ENCODE assay signal across 8 cellular contexts in genomic region chr16:11254913-11255736, GRCh38. TPM values are rescaled to one million over a fixed set of nuclear protein-coding genes. Genes with fewer than 3 reads are reported as not detected.
A peak's percentile ranks its signal among the peaks of the same experiment; 100 is the strongest.
DNase-seq lines count a peak whose midpoint lies in the region; ATAC-seq, FAIRE-seq and TF ChIP-seq lines count a peak whose summit lies in the region.

No MANE protein-coding gene starts in this region.

- peak overlapping the region; percentile 85 for H3K4me2 ChIP-seq in keratinocyte (ENCODE audit: control insufficient read depth, extremely low read depth, insufficient read depth, low read depth, low read length)

- TF ChIP-seq CTCF in body of pancreas (IDR thresholded peaks at IDR 0.05) (peak in 1 of 7 experiments; percentile 11), keratinocyte (optimal IDR thresholded peaks at IDR 0.05 in 1 of 3, IDR thresholded peaks at IDR 0.05 in 1 of 3, conservative IDR thresholded peaks at IDR 0.05 in 1 of 3; ENCODE audit: extremely low read depth in 1 of 3, insufficient read depth in 2 of 3, low read length in 3 of 3) (peak in 2 of 3 experiments; percentile 2 to 41)

- peaks cover 57% of the 10 kb centered on the region for H3K4me1 Mint-ChIP-seq in T-helper 1 cell treated with Interleukin-12 subunit alpha and Interleukin-12 subunit beta and Interleukin-4 antibody, amounts not matched to agents 30 μg/mL and 1 μg/mL, for 36 hours (ENCODE audit: low read depth)

- H4K20me1 ChIP-seq in keratinocyte (ENCODE audit: control insufficient read depth, extremely low read depth, insufficient read depth, low read length): no peaks in the 10 kb centered on the region

- H3K9me3 Mint-ChIP-seq in T-helper 1 cell treated with Interleukin-12 subunit alpha and Interleukin-12 subunit beta and Interleukin-4 antibody, amounts not matched to agents 30 μg/mL and 1 μg/mL, for 36 hours: no peaks in the 10 kb centered on the region

- H3K27ac Mint-ChIP-seq in T-helper 1 cell treated with Interleukin-12 subunit alpha and Interleukin-12 subunit beta and Interleukin-4 antibody, amounts not matched to agents 30 μg/mL and 1 μg/mL, for 36 hours: peak overlapping the region; percentile 79

- TF ChIP-seq POLR2A in body of pancreas (IDR thresholded peaks at IDR 0.05): no peak
- no peak for TF ChIP-seq POLR2A in H54 (IDR thresholded peaks at IDR 0.05; ENCODE audit: low read depth, low read length)

- H3K9me1 ChIP-seq in keratinocyte (ENCODE audit: control insufficient read depth, extremely low read depth, insufficient read depth, low read length): no peaks in the 10 kb centered on the region

- 0 to 3% methylated on average over 3 to 103 of the region's 105 CpGs for WGBS in body of pancreas, 2 donors

- H3K9me3 ChIP-seq in body of pancreas: no peaks in the 10 kb centered on the region
- no peaks in the 10 kb centered on the region for H3K9me3 ChIP-seq in keratinocyte (ENCODE audit: control insufficient read depth, low read depth, low read length)

- H3K27ac ChIP-seq in body of pancreas (peak overlapping the region; percentile 88 to 99 (median 94)), keratinocyte (ENCODE audit: control insufficient read depth, insufficient read depth, low read length) (peak overlapping the region; percentile 40)

- FAIRE-seq in keratinocyte (lab: Jason Lieb, UNC) (no peak), H54 (lab: Jason Lieb, UNC) (no peak)

- H3K4me3 ChIP-seq in body of pancreas (peak overlapping the region; percentile 2 to 21), keratinocyte (ENCODE audit: control insufficient read depth in 2 of 3, extremely low read depth in 1 of 3, insufficient read depth in 2 of 3, low read depth in 1 of 3, low read length in 3 of 3) (peak overlapping the region; percentile 68 to 88 (median 70))

- H3K4me1 ChIP-seq in body of pancreas (peaks cover 34% of the 10 kb centered on the region), keratinocyte (ENCODE audit: control insufficient read depth, extremely low read depth, insufficient read depth, low read length) (peaks cover 20% of the 10 kb centered on the region)

- H3K9ac ChIP-seq in keratinocyte (ENCODE audit: control insufficient read depth, extremely low read depth, insufficient read depth, low read length): peak overlapping the region; percentile 90

- intact Hi-C loops in body of pancreas (cut with DNase I): no loop called here

- H3K27me3 Mint-ChIP-seq in T-helper 1 cell treated with Interleukin-12 subunit alpha and Interleukin-12 subunit beta and Interleukin-4 antibody, amounts not matched to agents 30 μg/mL and 1 μg/mL, for 36 hours (ENCODE audit: low read depth): peaks cover under 1% of the 10 kb centered on the region

- no peaks in the 10 kb centered on the region for H3K27me3 ChIP-seq in body of pancreas
- H3K27me3 ChIP-seq in keratinocyte (ENCODE audit: control insufficient read depth, extremely low read depth, insufficient read depth, low read length): peaks cover 3% of the 10 kb centered on the region

- no peaks in the 10 kb centered on the region for H3K36me3 ChIP-seq in body of pancreas (replicated peaks in 1 of 2; ENCODE audit: insufficient read depth in 1 of 2, low read depth in 2 of 2)
- H3K36me3 ChIP-seq in keratinocyte (ENCODE audit: control insufficient read depth in 2 of 2, extremely low read depth in 1 of 2, insufficient read depth in 2 of 2, low read length in 2 of 2): no peaks in the 10 kb centered on the region

- dilution Hi-C loops in keratinocyte (cut with MboI; ENCODE audit: extremely low pct_ligation_motif_present, low sequenced_read_pairs): no loop called here

- peaks cover 19% of the 10 kb centered on the region for H3K79me2 ChIP-seq in keratinocyte (ENCODE audit: control insufficient read depth, insufficient read depth, low read length)

- H2AFZ ChIP-seq in keratinocyte (ENCODE audit: control insufficient read depth, low read length): peak overlapping the region; percentile 60

- peak overlapping the region; percentile 98 for H3K4me3 Mint-ChIP-seq in T-helper 1 cell treated with Interleukin-12 subunit alpha and Interleukin-12 subunit beta and Interleukin-4 antibody, amounts not matched to agents 30 μg/mL and 1 μg/mL, for 36 hours

- peaks cover 40% of the 10 kb centered on the region for H3K36me3 Mint-ChIP-seq in T-helper 1 cell treated with Interleukin-12 subunit alpha and Interleukin-12 subunit beta and Interleukin-4 antibody, amounts not matched to agents 30 μg/mL and 1 μg/mL, for 36 hours (ENCODE audit: low read depth)

- DNase-seq in NCI-H2196 (lab: John Stamatoyannopoulos, UW; ENCODE audit: unreplicated experiment): peak; percentile 31
- no peak for DNase-seq in NCI-H2196 treated with DMSO at 0.1 percent for 48 hours (lab: John Stamatoyannopoulos, UW; ENCODE audit: unreplicated experiment)
- DNase-seq in body of pancreas: peak; percentile 33 to 53 (median 42)
- no peak for DNase-seq in keratinocyte (ENCODE audit: low read depth, low spot score)
- DNase-seq in stimulated activated CD4-positive, alpha-beta T cell treated with anti-CD3 and anti-CD28 coated beads, Interleukin-4, amount 100 ng/mL, for 1 hour: peak; percentile 63
- DNase-seq in H54 (ENCODE audit: insufficient read length, low spot score): no peak

- peak; percentile 6 for ATAC-seq in HG03175 (IDR thresholded peaks at IDR 0.05; ENCODE audit: unreplicated experiment)
- ATAC-seq in body of pancreas: no peak

RNA-seq across cellular contexts. Expression of gene SOCS1, which starts 0.9 kb away (rescaled TPM):
- 1 to 10 TPM; 1.0 to 7.9 TPM for total RNA-seq in body of pancreas
- polyA plus RNA-seq in keratinocyte: 0.98 to 2.8 TPM (median 2.4 TPM) in 3 replicates
- polyA plus RNA-seq in keratinocyte (2011; ENCODE audit: low read depth): 0.80 TPM
- 0.79 and 1.2 TPM in 2 replicates for polyA plus RNA-seq in keratinocyte (2011; cell fraction: cytosol; rRNA removed)
- 2.0 and 2.9 TPM in 2 replicates for polyA plus RNA-seq in keratinocyte (2011; cell fraction: nucleus; rRNA removed)
- polyA plus RNA-seq in keratinocyte (2012; ENCODE audit: low replicate concordance): 3.1 and 3.8 TPM in 2 replicates
- 0.38 to 6.6 TPM (median 0.92 TPM) in 3 replicates for polyA minus RNA-seq in keratinocyte
- 2.3 TPM for polyA minus RNA-seq in keratinocyte (2011; cell fraction: cytosol; rRNA and poly(A)+ RNA removed)
- polyA minus RNA-seq in keratinocyte (2011; cell fraction: nucleus; rRNA and poly(A)+ RNA removed): 1.9 and 4.1 TPM in 2 replicates

RNA-seq across cellular contexts. Expression of gene TNP2, which starts 14.0 kb away (rescaled TPM):
- total RNA-seq in body of pancreas: not detected
- not detected in 3 replicates for polyA plus RNA-seq in keratinocyte
- polyA plus RNA-seq in keratinocyte (2011; ENCODE audit: low read depth): not detected
- not detected in 2 replicates for polyA plus RNA-seq in keratinocyte (2011; cell fraction: cytosol; rRNA removed)
- not detected in 2 replicates for polyA plus RNA-seq in keratinocyte (2011; cell fraction: nucleus; rRNA removed)
- polyA plus RNA-seq in keratinocyte (2012; ENCODE audit: low replicate concordance): not detected in 2 replicates
- not detected in 3 replicates for polyA minus RNA-seq in keratinocyte
- polyA minus RNA-seq in keratinocyte (2011; cell fraction: cytosol; rRNA and poly(A)+ RNA removed): not detected
- polyA minus RNA-seq in keratinocyte (2011; cell fraction: nucleus; rRNA and poly(A)+ RNA removed): not detected in 2 replicates

RNA-seq across cellular contexts. Expression of gene PRM3, which starts 18.3 kb away (rescaled TPM):
- total RNA-seq in body of pancreas: not detected
- not detected in 3 replicates for polyA plus RNA-seq in keratinocyte
- polyA plus RNA-seq in keratinocyte (2011; ENCODE audit: low read depth): not detected
- polyA plus RNA-seq in keratinocyte (2011; cell fraction: cytosol; rRNA removed): not detected in 2 replicates
- polyA plus RNA-seq in keratinocyte (2011; cell fraction: nucleus; rRNA removed): not detected in 2 replicates
- polyA plus RNA-seq in keratinocyte (2012; ENCODE audit: low replicate concordance): not detected in 2 replicates
- polyA minus RNA-seq in keratinocyte: not detected in 3 replicates
- not detected for polyA minus RNA-seq in keratinocyte (2011; cell fraction: cytosol; rRNA and poly(A)+ RNA removed)
- not detected in 2 replicates for polyA minus RNA-seq in keratinocyte (2011; cell fraction: nucleus; rRNA and poly(A)+ RNA removed)

RNA-seq across cellular contexts. Expression of gene PRM2, which starts 21.2 kb away (rescaled TPM):
- total RNA-seq in body of pancreas: not detected
- polyA plus RNA-seq in keratinocyte: not detected in 3 replicates
- not detected for polyA plus RNA-seq in keratinocyte (2011; ENCODE audit: low read depth)
- not detected in 2 replicates for polyA plus RNA-seq in keratinocyte (2011; cell fraction: cytosol; rRNA removed)
- not detected in 2 replicates for polyA plus RNA-seq in keratinocyte (2011; cell fraction: nucleus; rRNA removed)
- polyA plus RNA-seq in keratinocyte (2012; ENCODE audit: low replicate concordance): not detected in 2 replicates
- not detected in 3 replicates for polyA minus RNA-seq in keratinocyte
- not detected for polyA minus RNA-seq in keratinocyte (2011; cell fraction: cytosol; rRNA and poly(A)+ RNA removed)
- not detected in 2 replicates for polyA minus RNA-seq in keratinocyte (2011; cell fraction: nucleus; rRNA and poly(A)+ RNA removed)

RNA-seq across cellular contexts. Expression of gene PRM1, which starts 26.0 kb away (rescaled TPM):
- not detected for total RNA-seq in body of pancreas
- polyA plus RNA-seq in keratinocyte: not detected in 3 replicates
- polyA plus RNA-seq in keratinocyte (2011; ENCODE audit: low read depth): not detected
- not detected in 2 replicates for polyA plus RNA-seq in keratinocyte (2011; cell fraction: cytosol; rRNA removed)
- polyA plus RNA-seq in keratinocyte (2011; cell fraction: nucleus; rRNA removed): not detected in 2 replicates
- polyA plus RNA-seq in keratinocyte (2012; ENCODE audit: low replicate concordance): not detected in 2 replicates
- not detected in 3 replicates for polyA minus RNA-seq in keratinocyte
- not detected for polyA minus RNA-seq in keratinocyte (2011; cell fraction: cytosol; rRNA and poly(A)+ RNA removed)
- not detected in 2 replicates for polyA minus RNA-seq in keratinocyte (2011; cell fraction: nucleus; rRNA and poly(A)+ RNA removed)

Comparison
In these comparisons a context has a peak if more than half of its experiments do, and no peak if none do; other contexts are left out.
1. DNase-seq: peak in NCI-H2196 (single experiment), body of pancreas (4 of 4) and stimulated activated CD4-positive, alpha-beta T cell treated with anti-CD3 and anti-CD28 coated beads, Interleukin-4, amount 100 ng/mL, for 1 hour (single experiment); none in NCI-H2196 treated with DMSO at 0.1 percent for 48 hours (single experiment), keratinocyte (single experiment) and H54 (single experiment).